8 cellular contexts compared by ENCODE assay signal in the genomic region with DNA sequence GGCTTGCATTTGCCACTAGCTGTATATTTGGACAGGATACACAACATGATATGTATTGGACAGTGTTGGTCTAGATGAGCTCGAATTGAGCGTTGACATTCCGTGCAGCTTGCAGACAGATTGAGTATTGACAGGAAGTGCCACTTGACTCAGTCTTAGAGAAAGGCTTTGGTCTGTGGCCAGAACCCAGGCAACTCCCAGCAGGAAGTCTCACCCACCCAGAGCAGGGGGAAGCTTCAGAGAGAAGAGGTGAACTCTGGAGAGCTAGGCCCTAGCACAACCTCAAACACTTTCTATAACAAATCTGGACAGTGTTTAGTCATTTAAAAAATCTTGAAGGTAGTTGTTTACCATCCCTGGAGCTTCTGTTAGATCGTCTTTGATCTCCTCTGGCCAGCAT.
DNase-seq lines count a peak whose midpoint lies in the region; ATAC-seq lines count a peak whose summit lies in the region.

No MANE protein-coding gene starts in this region.

- ATAC-seq in HG03097 (IDR thresholded peaks at IDR 0.05; ENCODE audit: low FRiP score, unreplicated experiment) (peak; percentile 89), left lobe of liver (no peak)

- DNase-seq in NCI-H748 (lab: John Stamatoyannopoulos, UW; ENCODE audit: unreplicated experiment) (peak; percentile 79), NCI-H748 treated with DMSO at 0.1 percent for 48 hours (lab: John Stamatoyannopoulos, UW) (no peak), RPMI7951 (ENCODE audit: low read depth) (peak; percentile 80), left lobe of liver (ENCODE audit: low spot score) (no peak), iPS-NIHi11 (ENCODE audit: low spot score) (no peak)
- peak; percentile 31 for DNase-seq in activated naive CD4-positive, alpha-beta T cell treated with anti-CD3 and anti-CD28 coated beads, Interleukin-2, amount 50 U/mL, for 16 hours
- DNase-seq in stimulated activated CD4-positive, alpha-beta T cell treated with anti-CD3 and anti-CD28 coated beads, Interleukin-2, amount 100 ng/mL, for 24 hours = peak; percentile 43 to 51

Comparison
In these comparisons a context has a peak if more than half of its experiments do, and no peak if none do; other contexts are left out.
1. DNase-seq: peak in NCI-H748 (single experiment), RPMI7951 (single experiment), activated naive CD4-positive, alpha-beta T cell treated with anti-CD3 and anti-CD28 coated beads, Interleukin-2, amount 50 U/mL, for 16 hours (single experiment) and stimulated activated CD4-positive, alpha-beta T cell treated with anti-CD3 and anti-CD28 coated beads, Interleukin-2, amount 100 ng/mL, for 24 hours (2 of 2); none in NCI-H748 treated with DMSO at 0.1 percent for 48 hours (single experiment), left lobe of liver (single experiment) and iPS-NIHi11 (single experiment).